ENCODE assay signal across 15 cellular contexts in the genomic region with DNA sequence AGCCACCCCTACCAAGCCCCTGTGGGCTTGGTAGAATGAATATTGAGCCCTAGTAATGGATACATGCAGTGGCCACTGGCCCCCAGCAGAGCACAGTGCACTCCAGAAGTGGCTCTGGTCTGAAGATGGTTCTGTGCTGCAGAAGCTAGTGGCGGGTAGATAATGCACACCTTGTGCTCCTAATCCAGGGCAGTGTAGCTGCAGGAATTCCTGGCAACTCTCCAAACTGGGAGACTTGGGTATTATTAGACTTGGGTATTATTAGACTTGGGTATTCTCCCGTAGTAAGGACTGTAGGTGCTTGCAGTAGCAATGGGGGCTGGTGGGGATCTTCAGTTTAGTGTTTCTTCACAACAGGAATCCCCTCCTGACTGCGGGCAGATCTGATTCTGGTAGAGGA. TPM values are rescaled to one million over a fixed set of nuclear protein-coding genes. Genes with fewer than 3 reads are reported as not detected.
DNase-seq lines count a peak whose midpoint lies in the region; ATAC-seq and TF ChIP-seq lines count a peak whose summit lies in the region.
"Had no signal": no experiment of that assay in that cellular context is flagged by ENCODE, and none has a peak within 500 bp of the region (broad histone marks: within the 10 kb centered on the region; RNA-seq: fewer than 3 reads in every experiment).

No MANE protein-coding gene starts in this region.

- H3K9me3 ChIP-seq in heart left ventricle (no peaks in the 10 kb centered on the region), left ventricle myocardium inferior (replicated peaks) (no peaks in the 10 kb centered on the region), heart right ventricle (no peaks in the 10 kb centered on the region), skeletal muscle tissue (ENCODE audit: control insufficient read depth in 3 of 3, low read length in 3 of 3) (no peaks in the 10 kb centered on the region), vagina (no peaks in the 10 kb centered on the region)
- H3K9me3 ChIP-seq: BE2C, SJCRH30 had no signal

- TF ChIP-seq CTCF in heart left ventricle (IDR thresholded peaks at IDR 0.05) (no peak), left ventricle myocardium inferior (IDR thresholded peaks at IDR 0.05; ENCODE audit: borderline replicate concordance) (no peak), heart right ventricle (IDR thresholded peaks at IDR 0.05) (no peak), vagina (IDR thresholded peaks at IDR 0.05) (no peak)

- H3K9ac ChIP-seq in skeletal muscle tissue (ENCODE audit: low read depth in 1 of 3, low read length in 3 of 3), result peak overlapping the region in 2 of 3 donors; percentile 20 to 33

- no peak overlapping the region for H3K27ac ChIP-seq in heart left ventricle
- no peak overlapping the region for H3K27ac ChIP-seq in left ventricle myocardium inferior (replicated peaks)
- H3K27ac ChIP-seq in heart right ventricle, result no peak overlapping the region
- H3K27ac ChIP-seq in skeletal muscle tissue (ENCODE audit: low read depth, low read length), result peak overlapping the region; percentile 12
- H3K27ac ChIP-seq in vagina, result no peak overlapping the region
- H3K27ac ChIP-seq: SJCRH30 had no signal

- intact Hi-C loops in heart left ventricle (cut with DNase I), result no loop called here
- intact Hi-C loops in left ventricle myocardium inferior (cut with micrococcal nuclease), result no loop called here
- intact Hi-C loops in heart right ventricle (cut with DNase I), result no loop called here
- intact Hi-C loops in vagina (cut with DNase I), result no loop called here

- peaks cover 0 to 59% (median 0%) of the 10 kb centered on the region in 9 donors for H3K36me3 ChIP-seq in heart left ventricle
- H3K36me3 ChIP-seq in left ventricle myocardium inferior, result no peaks in the 10 kb centered on the region
- peaks cover 0 to 92% (median 0%) of the 10 kb centered on the region in 9 donors for H3K36me3 ChIP-seq in heart right ventricle
- peaks cover 4 to 10% (median 8%) of the 10 kb centered on the region in 3 donors for H3K36me3 ChIP-seq in skeletal muscle tissue (ENCODE audit: control insufficient read depth in 3 of 3, insufficient read depth in 3 of 3, low read length in 3 of 3)
- no peaks in the 10 kb centered on the region for H3K36me3 ChIP-seq in vagina

- no peaks in the 10 kb centered on the region for H3K27me3 ChIP-seq in heart left ventricle
- H3K27me3 ChIP-seq in left ventricle myocardium inferior (ENCODE audit: low read depth), result no peaks in the 10 kb centered on the region
- H3K27me3 ChIP-seq in heart right ventricle, result no peaks in the 10 kb centered on the region
- H3K27me3 ChIP-seq in skeletal muscle tissue (ENCODE audit: control insufficient read depth in 3 of 3, insufficient read depth in 3 of 3, low read length in 3 of 3), result no peaks in the 10 kb centered on the region
- H3K27me3 ChIP-seq in vagina, result no peaks in the 10 kb centered on the region
- H3K27me3 ChIP-seq: BE2C, SJCRH30 had no signal

- TF ChIP-seq POLR2A in heart left ventricle (IDR thresholded peaks at IDR 0.05) (no peak), vagina (IDR thresholded peaks at IDR 0.05) (no peak)

- ATAC-seq in heart left ventricle (peak; percentile 67 to 86 (median 76)), heart right ventricle (peak in 7 of 8 donors; percentile 25 to 79 (median 75))

- peaks cover 0 to 7% (median 0%) of the 10 kb centered on the region in 12 donors for H3K4me1 ChIP-seq in heart left ventricle
- H3K4me1 ChIP-seq in left ventricle myocardium inferior, result peaks cover 10% of the 10 kb centered on the region
- H3K4me1 ChIP-seq in heart right ventricle, result peaks cover 0 to 8% (median 0%) of the 10 kb centered on the region in 9 donors
- peaks cover 8 to 16% (median 12%) of the 10 kb centered on the region in 3 donors for H3K4me1 ChIP-seq in skeletal muscle tissue (ENCODE audit: control insufficient read depth in 3 of 3, insufficient read depth in 3 of 3, low read length in 3 of 3)
- no peaks in the 10 kb centered on the region for H3K4me1 ChIP-seq in vagina
- H3K4me1 ChIP-seq: BE2C, SJCRH30 had no signal

- peak; percentile 42 for DNase-seq in NCI-H82 (lab: John Stamatoyannopoulos, UW)
- DNase-seq in NCI-H82 treated with DMSO at 0.1 percent for 48 hours (lab: John Stamatoyannopoulos, UW; ENCODE audit: unreplicated experiment), result no peak
- DNase-seq in heart left ventricle, result peak in 2 of 5 donors; percentile 16 to 31
- no peak for DNase-seq in left ventricle myocardium inferior
- DNase-seq in heart right ventricle, result peak in 1 of 2 donors; percentile 23
- no peak for DNase-seq in vagina (ENCODE audit: extremely low spot score in 2 of 2)
- DNase-seq in stimulated activated CD4-positive, alpha-beta T cell treated with anti-CD3 and anti-CD28 coated beads, Interleukin-2, amount 100 ng/mL, for 48 hours, result no peak
- DNase-seq: BE2C; CD4-positive, alpha-beta memory T cell; GOT3; NCI-H187; NCI-H2107; NCI-H526 treated with DMSO at 0.1 percent for 48 hours had no signal

- 48 to 59% (median 53%) methylated on average over 3 of the region's 3 CpGs for WGBS in heart left ventricle, 4 donors
- WGBS in heart right ventricle, 2 donors, result 53 to 65% methylated on average over 3 of the region's 3 CpGs

- no peak overlapping the region for H3K4me3 ChIP-seq in heart left ventricle
- no peak overlapping the region for H3K4me3 ChIP-seq in left ventricle myocardium inferior
- no peak overlapping the region for H3K4me3 ChIP-seq in heart right ventricle
- H3K4me3 ChIP-seq in skeletal muscle tissue (ENCODE audit: low read length in 3 of 3), result no peak overlapping the region
- no peak overlapping the region for H3K4me3 ChIP-seq in vagina
- H3K4me3 ChIP-seq: SJCRH30 had no signal

RNA-seq across cellular contexts. Expression of gene NUSAP1, which starts 34.7 kb away (rescaled TPM):
- 10 to 100 TPM in 1 of 9 donors, 1 to 10 TPM in 5, under 1 TPM in 3; 0.50 to 23.1 (median 1.1) TPM for total RNA-seq in heart left ventricle
- 1 to 10 TPM in 1 of 2 donors, under 1 TPM in 1; 0.23 to 1.2 TPM for polyA plus RNA-seq in heart left ventricle
- 2.6 TPM for total RNA-seq in left ventricle myocardium inferior
- 10 to 100 TPM in 1 of 10 donors, 1 to 10 TPM in 6, under 1 TPM in 3; 0.81 to 16.6 (median 1.6) TPM for total RNA-seq in heart right ventricle
- polyA plus RNA-seq in heart right ventricle, result under 1 TPM; 0.66 to 0.74 TPM
- 25.1 TPM for total RNA-seq in skeletal muscle tissue
- total RNA-seq in vagina, result 16.9 TPM

RNA-seq across cellular contexts. Expression of gene NDUFAF1, which starts 34.9 kb away (rescaled TPM):
- total RNA-seq in heart left ventricle (10 to 100 TPM; 20.4 to 70.1 (median 41.3) TPM), left ventricle myocardium inferior (61.2 TPM), heart right ventricle (10 to 100 TPM; 27.1 to 63.9 (median 44.8) TPM), skeletal muscle tissue (29.2 TPM), vagina (6.9 TPM)
- polyA plus RNA-seq in heart left ventricle (10 to 100 TPM; 54.5 to 58.3 TPM), heart right ventricle (10 to 100 TPM; 34.4 to 45.3 TPM)

RNA-seq across cellular contexts. Expression of gene OIP5, which starts 35.0 kb away (rescaled TPM):
- total RNA-seq in heart left ventricle, result 1 to 10 TPM in 2 of 9 donors, under 1 TPM in 5, not detected in 2; 0.22 to 1.3 (median 0.72) TPM
- polyA plus RNA-seq in heart left ventricle, result under 1 TPM; 0.19 to 0.50 TPM
- total RNA-seq in left ventricle myocardium inferior, result 0.19 TPM
- 1 to 10 TPM in 1 of 10 donors, under 1 TPM in 4, not detected in 5; 0.18 to 1.0 (median 0.23) TPM for total RNA-seq in heart right ventricle
- under 1 TPM in 1 of 2 donors, not detected in 1; 0.33 TPM for polyA plus RNA-seq in heart right ventricle
- total RNA-seq in skeletal muscle tissue, result 3.7 TPM
- total RNA-seq in vagina, result not detected

RNA-seq across cellular contexts. Expression of gene RTF1, which starts 49.5 kb away (rescaled TPM):
- total RNA-seq in heart left ventricle (10 to 100 TPM; 19.1 to 33.3 (median 28.5) TPM), left ventricle myocardium inferior (23.4 TPM), heart right ventricle (10 to 100 TPM; 25.8 to 38.0 (median 31.4) TPM), skeletal muscle tissue (31.3 TPM), vagina (32.2 TPM)
- polyA plus RNA-seq in heart left ventricle (10 to 100 TPM; 16.5 to 16.6 TPM), heart right ventricle (10 to 100 TPM; 10.8 to 19.1 TPM)
